17 cellular contexts compared by ENCODE assay signal in the genomic region with DNA sequence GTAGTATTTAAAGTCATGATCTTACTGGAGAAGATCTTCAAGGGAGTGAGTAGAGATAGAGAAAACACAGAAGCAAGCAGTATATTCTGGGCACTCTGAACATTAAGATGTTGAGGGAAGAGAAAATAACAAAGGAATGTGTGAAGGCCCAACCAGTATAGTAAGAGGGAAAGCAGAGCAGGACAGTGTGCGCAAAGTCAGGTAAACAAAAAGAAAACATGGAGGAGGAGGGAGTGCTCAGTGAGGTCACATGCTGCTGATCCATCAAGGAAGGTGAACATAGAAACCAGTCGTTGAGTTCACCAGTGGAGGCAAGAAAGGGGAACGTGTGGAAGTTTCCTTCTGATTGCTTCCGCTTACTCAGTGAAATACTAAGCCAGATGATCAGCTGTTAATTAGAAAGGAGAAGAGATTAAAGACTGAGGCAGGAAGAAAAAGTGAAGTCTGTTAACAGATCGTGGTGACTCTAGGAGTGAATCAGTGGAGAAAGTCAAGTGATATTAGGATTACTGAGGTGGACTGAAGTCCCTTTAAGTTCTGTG. TPM values are rescaled to one million over a fixed set of nuclear protein-coding genes. Genes with fewer than 3 reads are reported as not detected.
DNase-seq lines count a peak whose midpoint lies in the region; ATAC-seq and TF ChIP-seq lines count a peak whose summit lies in the region.
"Had no signal": no experiment of that assay in that cellular context is flagged by ENCODE, and none has a peak within 500 bp of the region (broad histone marks: within the 10 kb centered on the region; RNA-seq: fewer than 3 reads in every experiment).

No MANE protein-coding gene starts in this region.

- H3K4me2 ChIP-seq in GM23248 (ENCODE audit: unreplicated experiment), result no peak overlapping the region

- DNase-seq in GM23248, result no peak
- DNase-seq in NCI-H82 (lab: John Stamatoyannopoulos, UW), result peak; percentile 34
- no peak for DNase-seq in SK-N-MC (ENCODE audit: low read depth, low spot score)
- no peak for DNase-seq in left lung
- DNase-seq in gastrocnemius medialis, result no peak
- no peak for DNase-seq in progenitor cell of endocrine pancreas (ENCODE audit: low spot score, unreplicated experiment)
- no peak for DNase-seq in nucleus accumbens (lab: John Stamatoyannopoulos, UW)
- DNase-seq: ACHN, DMS79 treated with DMSO at 0.1 percent for 48 hours, NCI-H1092, NCI-H1436 treated with DMSO at 0.1 percent for 48 hours, NCI-H2029 treated with DMSO at 0.1 percent for 48 hours, NCI-H2171 treated with DMSO at 0.1 percent for 48 hours, NCI-H446, NCI-H69 had no signal

- intact Hi-C loops in left lung (cut with DNase I) (no loop called here), gastrocnemius medialis (cut with DNase I; ENCODE audit: low total_unique reads) (no loop called here)

- H3K27ac ChIP-seq in GM23248 (peak overlapping the region; percentile 60), SK-N-MC (peak overlapping the region; percentile 62; the same call in 1 of the 2 replicates), left lung (no peak overlapping the region), gastrocnemius medialis (no peak overlapping the region)
- H3K27ac ChIP-seq: C4-2B had no signal

- peaks cover 14% of the 10 kb centered on the region for H3F3A ChIP-seq in GM23248 (ENCODE audit: insufficient read depth)

- no peaks in the 10 kb centered on the region for H3K27me3 ChIP-seq in GM23248 (replicated peaks; ENCODE audit: insufficient read depth)
- no peaks in the 10 kb centered on the region for H3K27me3 ChIP-seq in left lung
- no peaks in the 10 kb centered on the region for H3K27me3 ChIP-seq in gastrocnemius medialis

- H3K4me1 ChIP-seq in GM23248 (ENCODE audit: insufficient read depth) (peaks cover 18% of the 10 kb centered on the region), left lung (no peaks in the 10 kb centered on the region), gastrocnemius medialis (no peaks in the 10 kb centered on the region)

- TF ChIP-seq CTCF in left lung (IDR thresholded peaks at IDR 0.05) (no peak), gastrocnemius medialis (IDR thresholded peaks at IDR 0.05 in 4 of 5, conservative IDR thresholded peaks at IDR 0.05 in 1 of 5) (no peak), progenitor cell of endocrine pancreas (IDR thresholded peaks at IDR 0.05; ENCODE audit: unreplicated experiment) (no peak)

- no peaks in the 10 kb centered on the region for H3K27me3 Mint-ChIP-seq in progenitor cell of endocrine pancreas

- H3K9ac ChIP-seq in GM23248 (0 out of 2 replicates have a peak overlapping the region, but pooled peaks have one; percentile 1), SK-N-MC (ENCODE audit: insufficient read length) (no peak overlapping the region)

- in situ Hi-C loops in GM23248 (cut with MboI) (no loop called here), gastrocnemius medialis (cut with MboI; ENCODE audit: low sequenced_read_pairs in 4 of 4) (no loop called here)

- H3K4me3 ChIP-seq in GM23248 (no peak overlapping the region), SK-N-MC (no peak overlapping the region), left lung (no peak overlapping the region), gastrocnemius medialis (no peak overlapping the region)

- no peaks in the 10 kb centered on the region for H3K79me2 ChIP-seq in GM23248 (ENCODE audit: insufficient read depth)

- ATAC-seq in left lung (peak; percentile 38), gastrocnemius medialis (no peak)
- ATAC-seq: Right ventricle myocardium inferior had no signal

- H3K27ac Mint-ChIP-seq in progenitor cell of endocrine pancreas, result no peak overlapping the region

- H3K4me3 Mint-ChIP-seq in progenitor cell of endocrine pancreas (ENCODE audit: low read depth), result no peak overlapping the region

- H2AFZ ChIP-seq in GM23248, result no peak overlapping the region

- no peaks in the 10 kb centered on the region for H3K4me1 Mint-ChIP-seq in progenitor cell of endocrine pancreas (ENCODE audit: low read depth)

- H3K9me3 ChIP-seq in GM23248 (ENCODE audit: low read depth) (no peaks in the 10 kb centered on the region), SK-N-MC (ENCODE audit: low read depth, low read length) (no peaks in the 10 kb centered on the region), left lung (no peaks in the 10 kb centered on the region), gastrocnemius medialis (no peaks in the 10 kb centered on the region)

- H3K9me2 ChIP-seq in GM23248 (ENCODE audit: insufficient read depth), result no peaks in the 10 kb centered on the region

- H4K20me1 ChIP-seq in GM23248 (ENCODE audit: insufficient read depth), result no peaks in the 10 kb centered on the region

- H3K9me3 Mint-ChIP-seq in progenitor cell of endocrine pancreas (ENCODE audit: low read depth), result no peaks in the 10 kb centered on the region

- peaks cover 53% of the 10 kb centered on the region for H3K36me3 ChIP-seq in GM23248 (ENCODE audit: low read depth)
- H3K36me3 ChIP-seq in SK-N-MC (ENCODE audit: insufficient read depth, low read length), result peaks cover 76% of the 10 kb centered on the region
- peaks cover 0 to 84% of the 10 kb centered on the region in 2 donors for H3K36me3 ChIP-seq in left lung
- H3K36me3 ChIP-seq in gastrocnemius medialis, result peaks cover 8 to 85% of the 10 kb centered on the region in 2 donors

- peaks cover 11% of the 10 kb centered on the region for H3K36me3 Mint-ChIP-seq in progenitor cell of endocrine pancreas (ENCODE audit: insufficient read depth)

- 74 to 79% methylated on average over 5 of the region's 5 CpGs for WGBS in GM23248 (ENCODE audit: low coverage in 1 of 2, low lambda C conversion rate in 2 of 2, missing lambda C conversion rate in 2 of 2), 2 experiments

- no peak for TF ChIP-seq POLR2A in gastrocnemius medialis (IDR thresholded peaks at IDR 0.05)

RNA-seq across cellular contexts. Expression of a gene that starts 47.2 kb away (rescaled TPM):
- 42.2 and 51.5 TPM in 2 replicates for total RNA-seq in GM23248 (2014; rRNA removed; shearing (Covaris generic))
- 29.0 and 31.7 TPM in 2 replicates for polyA plus RNA-seq in GM23248 (2016; fragmentation: Nextera tagmentation; extraction: Ambion mirVana)
- 10 to 100 TPM; 45.3 to 48.3 TPM for total RNA-seq in left lung
- 10 to 100 TPM; 59.8 to 78.2 (median 72.2) TPM for total RNA-seq in gastrocnemius medialis
- total RNA-seq in progenitor cell of endocrine pancreas, result 60.8 and 61.6 TPM in 2 replicates

Comparison
In these comparisons a context has a peak if more than half of its experiments do, and no peak if none do; other contexts are left out.
1. H3K27ac ChIP-seq: peak in GM23248 (single experiment) and SK-N-MC (single experiment); none in left lung (0 of 2) and gastrocnemius medialis (0 of 4).